Comparison of ENCODE assay signal across 23 cellular contexts in the genomic region with DNA sequence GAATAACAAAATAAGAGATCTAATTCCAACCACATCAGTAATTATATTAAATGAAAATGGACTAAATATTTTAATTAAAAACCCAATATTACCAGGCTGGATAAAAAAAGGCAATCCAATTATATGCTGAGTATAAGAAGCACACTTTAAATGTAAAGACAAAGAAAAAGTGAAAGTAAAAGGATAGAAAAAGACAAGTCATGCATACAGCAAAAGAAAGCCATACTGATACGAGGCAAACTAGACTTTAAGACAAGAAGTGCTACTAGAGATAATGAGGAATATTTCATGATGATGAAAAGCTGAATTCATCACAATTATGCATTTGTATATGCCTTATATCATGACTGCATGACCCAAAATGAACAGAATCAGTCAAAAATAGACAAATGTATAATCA.
DNase-seq lines count a peak whose midpoint lies in the region; ATAC-seq, FAIRE-seq and TF ChIP-seq lines count a peak whose summit lies in the region.
"Had no signal": no experiment of that assay in that cellular context is flagged by ENCODE, and none has a peak within 500 bp of the region (broad histone marks: within the 10 kb centered on the region; RNA-seq: fewer than 3 reads in every experiment).

No MANE protein-coding gene starts in this region.

- H3K9me2 ChIP-seq in SK-N-SH = no peaks in the 10 kb centered on the region

- WGBS in SK-N-SH (ENCODE audit: low lambda C conversion rate) = 80% methylated on average over 1 of the region's 1 CpG

- POLR2A ChIA-PET in SK-N-SH (lab: Yijun Ruan, JAX) = no interaction called here
- POLR2A ChIA-PET in activated CD4-positive, alpha-beta T cell treated with anti-CD3 and anti-CD28 coated beads, Interleukin-2, amount 10 ng/mL, durations not matched to agents 7 days and 5 days (lab: Charles Lee) = no interaction called here

- TF ChIP-seq CTCF in SK-N-SH (IDR thresholded peaks at IDR 0.05) (no peak), chondrocyte (IDR thresholded peaks at IDR 0.05) (no peak)

- TF ChIP-seq RAD21 in SK-N-SH (IDR thresholded peaks at IDR 0.05; ENCODE audit: low read length) = no peak

- H3K79me2 ChIP-seq in SK-N-SH (ENCODE audit: insufficient read depth) = no peaks in the 10 kb centered on the region

- H3K36me3 ChIP-seq in SK-N-SH (replicated peaks in 1 of 2; ENCODE audit: control insufficient read depth in 1 of 2, insufficient read depth in 2 of 2, low read length in 1 of 2) = no peaks in the 10 kb centered on the region
- H3K36me3 ChIP-seq: BE2C had no signal

- H3K4me1 Mint-ChIP-seq in activated CD4-positive, alpha-beta T cell treated with anti-CD3 and anti-CD28 coated beads, Interleukin-2, amount 10 ng/mL, durations not matched to agents 7 days and 5 days = peaks cover 2% of the 10 kb centered on the region
- no peaks in the 10 kb centered on the region for H3K4me1 Mint-ChIP-seq in chondrocyte (ENCODE audit: low read depth)

- CTCF ChIA-PET in SK-N-SH (lab: Yijun Ruan, JAX) = no interaction called here
- CTCF ChIA-PET in activated CD4-positive, alpha-beta T cell treated with anti-CD3 and anti-CD28 coated beads, Interleukin-2, amount 10 ng/mL, durations not matched to agents 7 days and 5 days (lab: Charles Lee) = no interaction called here

- TF ChIP-seq EP300 in SK-N-SH (IDR thresholded peaks at IDR 0.05; ENCODE audit: borderline replicate concordance in 1 of 2, low read depth in 1 of 2, low read length in 1 of 2) = no peak

- no peak overlapping the region for H3K9ac ChIP-seq in SK-N-SH

- H3F3A ChIP-seq in SK-N-SH (replicated peaks; ENCODE audit: insufficient read depth) = no peaks in the 10 kb centered on the region

- no peaks in the 10 kb centered on the region for H3K36me3 Mint-ChIP-seq in activated CD4-positive, alpha-beta T cell treated with anti-CD3 and anti-CD28 coated beads, Interleukin-2, amount 10 ng/mL, durations not matched to agents 7 days and 5 days (ENCODE audit: low read depth)
- no peaks in the 10 kb centered on the region for H3K36me3 Mint-ChIP-seq in chondrocyte (ENCODE audit: low read depth)

- DNase-seq in SK-N-SH (no peak), OCI-M1 (lab: John Stamatoyannopoulos, UW) (peak; percentile 93), chondrocyte (ENCODE audit: low spot score) (no peak), urothelium cell line (ENCODE audit: low spot score) (no peak)
- no peak for DNase-seq in activated CD4-positive, alpha-beta T cell treated with anti-CD3 and anti-CD28 coated beads, Interleukin-2, amount 10 ng/mL, durations not matched to agents 7 days and 5 days
- DNase-seq in effector CD8-positive, alpha-beta T cell (lab: John Stamatoyannopoulos, UW) = no peak
- DNase-seq: activated naive CD4-positive, alpha-beta T cell treated with Interleukin-2 at 50 U/mL for 16 hours; activated T-cell treated with anti-CD3 and anti-CD28 coated beads, Interleukin-2, amount 50 U/mL, for 4 hours; BE2C; Caco-2; caudate nucleus; dorsolateral prefrontal cortex; mammary epithelial cell; NCI-H2171; NCI-H69; nucleus accumbens; stimulated activated CD4-positive, alpha-beta T cell treated with anti-CD3 and anti-CD28 coated beads, Interleukin-12 subunit alpha, Interleukin-12 subunit beta, amount 100 ng/mL, for 4 hours had no signal

- ATAC-seq in SK-N-SH treated with all-trans-retinoic acid at 6 μM for 48 hours (no peak), HG02938 (IDR thresholded peaks at IDR 0.05; ENCODE audit: unreplicated experiment) (peak; percentile 58)
- ATAC-seq: activated CD4-positive, CD25-positive, alpha-beta regulatory T cell treated with anti-CD3 and anti-CD28 coated beads, Interleukin-2, amount 50 U/mL, for 24 hours; activated T-cell treated with anti-CD3 and anti-CD28 coated beads, Interleukin-2, amount 50 U/mL, for 4 hours had no signal

- no peak overlapping the region for H3K4me2 ChIP-seq in SK-N-SH

- H3K4me3 Mint-ChIP-seq in activated CD4-positive, alpha-beta T cell treated with anti-CD3 and anti-CD28 coated beads, Interleukin-2, amount 10 ng/mL, durations not matched to agents 7 days and 5 days = no peak overlapping the region
- H3K4me3 Mint-ChIP-seq in chondrocyte (ENCODE audit: unreplicated experiment) = no peak overlapping the region
- H3K4me3 Mint-ChIP-seq: activated T-cell treated with anti-CD3 and anti-CD28 coated beads, Interleukin-2, amount 50 U/mL, for 4 hours; type B pancreatic cell had no signal

- H3K27me3 ChIP-seq in SK-N-SH (ENCODE audit: insufficient read depth) = no peaks in the 10 kb centered on the region
- H3K27me3 ChIP-seq: dorsolateral prefrontal cortex had no signal

- no peak overlapping the region for H3K27ac ChIP-seq in SK-N-SH (ENCODE audit: low read depth in 2 of 2, low read length in 1 of 2)
- H3K27ac ChIP-seq: 22Rv1, epithelial cell of prostate had no signal

- no peak overlapping the region for H3K27ac Mint-ChIP-seq in activated CD4-positive, alpha-beta T cell treated with anti-CD3 and anti-CD28 coated beads, Interleukin-2, amount 10 ng/mL, durations not matched to agents 7 days and 5 days
- no peak overlapping the region for H3K27ac Mint-ChIP-seq in chondrocyte (ENCODE audit: unreplicated experiment)
- H3K27ac Mint-ChIP-seq: type B pancreatic cell had no signal

- no peaks in the 10 kb centered on the region; a peak in 1 of 4 replicates for H3K4me1 ChIP-seq in SK-N-SH (ENCODE audit: control insufficient read depth in 1 of 2, insufficient read depth in 2 of 2, low read depth in 1 of 2, low read length in 1 of 2)
- H3K4me1 ChIP-seq: BE2C, Caco-2 had no signal

- H3K9me3 ChIP-seq in SK-N-SH = 0 out of 2 replicates have a peak, but pooled peaks cover 3% of the 10 kb centered on the region
- H3K9me3 ChIP-seq: BE2C, Caco-2 had no signal

- no peaks in the 10 kb centered on the region for H3K9me3 Mint-ChIP-seq in activated CD4-positive, alpha-beta T cell treated with anti-CD3 and anti-CD28 coated beads, Interleukin-2, amount 10 ng/mL, durations not matched to agents 7 days and 5 days
- H3K9me3 Mint-ChIP-seq in chondrocyte (ENCODE audit: low read depth) = peaks cover 7% of the 10 kb centered on the region

- H2AFZ ChIP-seq in SK-N-SH (ENCODE audit: low read depth) = peak overlapping the region; percentile 44; the same call in 1 of the 2 replicates

- no peaks in the 10 kb centered on the region for H3K27me3 Mint-ChIP-seq in activated CD4-positive, alpha-beta T cell treated with anti-CD3 and anti-CD28 coated beads, Interleukin-2, amount 10 ng/mL, durations not matched to agents 7 days and 5 days
- no peaks in the 10 kb centered on the region for H3K27me3 Mint-ChIP-seq in chondrocyte (ENCODE audit: low read depth)
- H3K27me3 Mint-ChIP-seq: type B pancreatic cell had no signal

- no peaks in the 10 kb centered on the region for H4K20me1 ChIP-seq in SK-N-SH (ENCODE audit: insufficient read depth)

- no peak overlapping the region for H3K4me3 ChIP-seq in SK-N-SH (ENCODE audit: low read depth in 2 of 2, low read length in 1 of 2)

- no peak for FAIRE-seq in urothelium cell line (lab: Jason Lieb, UNC)

TF ChIP-seq in SK-N-SH, 30 proteins besides CTCF, POLR2A, EP300 and RAD21 (continues in another document):
- no peak for TF ChIP-seq MXI1 (IDR thresholded peaks at IDR 0.05; ENCODE audit: low read depth, low read length)
- no peak for TF ChIP-seq TAF1 (IDR thresholded peaks at IDR 0.05; ENCODE audit: borderline replicate concordance, low read depth, low read length)
- TF ChIP-seq, protein P1, sequence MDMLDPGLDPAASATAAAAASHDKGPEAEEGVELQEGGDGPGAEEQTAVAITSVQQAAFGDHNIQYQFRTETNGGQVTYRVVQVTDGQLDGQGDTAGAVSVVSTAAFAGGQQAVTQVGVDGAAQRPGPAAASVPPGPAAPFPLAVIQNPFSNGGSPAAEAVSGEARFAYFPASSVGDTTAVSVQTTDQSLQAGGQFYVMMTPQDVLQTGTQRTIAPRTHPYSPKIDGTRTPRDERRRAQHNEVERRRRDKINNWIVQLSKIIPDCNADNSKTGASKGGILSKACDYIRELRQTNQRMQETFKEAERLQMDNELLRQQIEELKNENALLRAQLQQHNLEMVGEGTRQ (IDR thresholded peaks at IDR 0.05; ENCODE audit: borderline replicate concordance, low read depth, low read length) = no peak
- TF ChIP-seq JUND (IDR thresholded peaks at IDR 0.05) = no peak
- TF ChIP-seq FOXM1 (IDR thresholded peaks at IDR 0.05; ENCODE audit: low read depth) = no peak
- no peak for TF ChIP-seq NFIC (IDR thresholded peaks at IDR 0.05; ENCODE audit: borderline replicate concordance)
- no peak for TF ChIP-seq GABPA (IDR thresholded peaks at IDR 0.05; ENCODE audit: low read depth)

TF ChIP-seq in SK-N-SH treated with all-trans-retinoic acid at 6 μM for 48 hours, 23 proteins besides CTCF, POLR2A, EP300 and RAD21 (continues in another document):
- no peak for TF ChIP-seq GLIS3 (CRISPR knock-in tag; IDR thresholded peaks at IDR 0.05)
- TF ChIP-seq ISL1 (CRISPR knock-in tag; IDR thresholded peaks at IDR 0.05) = no peak
- TF ChIP-seq ZC3H10 (CRISPR knock-in tag; IDR thresholded peaks at IDR 0.05) = no peak
- no peak for TF ChIP-seq RARB (CRISPR knock-in tag; IDR thresholded peaks at IDR 0.05)
- TF ChIP-seq ZNF8 (CRISPR knock-in tag; IDR thresholded peaks at IDR 0.05) = no peak
- TF ChIP-seq TOX (CRISPR knock-in tag; IDR thresholded peaks at IDR 0.05; ENCODE audit: borderline replicate concordance) = no peak
- TF ChIP-seq BACH2 (CRISPR knock-in tag; IDR thresholded peaks at IDR 0.05; ENCODE audit: borderline replicate concordance) = no peak
- no peak for TF ChIP-seq OSR1 (CRISPR knock-in tag; IDR thresholded peaks at IDR 0.05)
- TF ChIP-seq, protein P2, sequence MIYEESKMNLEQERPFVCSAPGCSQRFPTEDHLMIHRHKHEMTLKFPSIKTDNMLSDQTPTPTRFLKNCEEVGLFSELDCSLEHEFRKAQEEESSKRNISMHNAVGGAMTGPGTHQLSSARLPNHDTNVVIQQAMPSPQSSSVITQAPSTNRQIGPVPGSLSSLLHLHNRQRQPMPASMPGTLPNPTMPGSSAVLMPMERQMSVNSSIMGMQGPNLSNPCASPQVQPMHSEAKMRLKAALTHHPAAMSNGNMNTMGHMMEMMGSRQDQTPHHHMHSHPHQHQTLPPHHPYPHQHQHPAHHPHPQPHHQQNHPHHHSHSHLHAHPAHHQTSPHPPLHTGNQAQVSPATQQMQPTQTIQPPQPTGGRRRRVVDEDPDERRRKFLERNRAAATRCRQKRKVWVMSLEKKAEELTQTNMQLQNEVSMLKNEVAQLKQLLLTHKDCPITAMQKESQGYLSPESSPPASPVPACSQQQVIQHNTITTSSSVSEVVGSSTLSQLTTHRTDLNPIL (CRISPR knock-in tag; IDR thresholded peaks at IDR 0.05; ENCODE audit: low read depth) = no peak
- no peak for TF ChIP-seq PPARA (CRISPR knock-in tag; IDR thresholded peaks at IDR 0.05; ENCODE audit: borderline replicate concordance)
- TF ChIP-seq ZFP3 (CRISPR knock-in tag; IDR thresholded peaks at IDR 0.05) = no peak
- TF ChIP-seq SNAI2 (CRISPR knock-in tag; IDR thresholded peaks at IDR 0.05) = no peak
- TF ChIP-seq ARNTL (CRISPR knock-in tag; IDR thresholded peaks at IDR 0.05; ENCODE audit: borderline replicate concordance, low read depth) = no peak
- no peak for TF ChIP-seq ZNF70 (CRISPR knock-in tag; IDR thresholded peaks at IDR 0.05)
